In the genomic region with DNA sequence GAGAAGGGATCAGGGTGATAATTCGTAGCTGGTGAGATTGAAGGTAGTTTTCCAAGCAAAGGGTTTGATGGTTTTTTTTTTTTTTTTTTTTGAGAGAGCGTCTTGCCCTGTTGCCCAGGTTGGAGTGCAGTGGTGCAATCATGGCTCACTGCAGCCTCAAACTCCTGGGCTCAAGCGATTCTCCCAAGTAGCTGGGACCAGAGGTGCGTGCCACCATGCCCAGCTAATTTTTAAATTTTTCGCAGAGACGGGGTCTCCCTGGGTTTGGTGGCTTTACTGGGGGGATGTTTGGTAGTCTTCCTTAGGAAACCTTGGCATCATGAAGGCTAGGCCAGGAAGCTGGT, we compare ENCODE assay signal across 18 cellular contexts. TPM values are rescaled to one million over a fixed set of nuclear protein-coding genes. Genes with fewer than 3 reads are reported as not detected.
A peak's percentile ranks its signal among the peaks of the same experiment; 100 is the strongest.
DNase-seq lines count a peak whose midpoint lies in the region; ATAC-seq, FAIRE-seq and TF ChIP-seq lines count a peak whose summit lies in the region.
"Had no signal": no experiment of that assay in that cellular context is flagged by ENCODE, and none has a peak within 500 bp of the region (broad histone marks: within the 10 kb centered on the region; RNA-seq: fewer than 3 reads in every experiment).

No MANE protein-coding gene starts in this region.

- no peak for TF ChIP-seq RAD21 in A549 (conservative IDR thresholded peaks at IDR 0.05 in 1 of 2, IDR thresholded peaks at IDR 0.05 in 1 of 2)

- no peak for DNase-seq in A549 (ENCODE audit: low read depth in 1 of 2, low spot score in 1 of 2)
- no peak for DNase-seq in DND-41
- no peak for DNase-seq in Panc1 (ENCODE audit: low read depth, low spot score)
- no peak for DNase-seq in glutamatergic neuron
- DNase-seq in erythroblast (lab: John Stamatoyannopoulos, UW) = no peak
- DNase-seq in 8988T = no peak
- DNase-seq: DMS79, GOT3, NCI-H1417 treated with DMSO at 0.1 percent for 48 hours, NCI-H2029, NCI-H2171, NCI-H446 treated with DMSO at 0.1 percent for 48 hours had no signal

- no peak; the same call in 2 of the 3 replicates for TF ChIP-seq CTCF in A549 (IDR thresholded peaks at IDR 0.05)
- no peak for TF ChIP-seq CTCF in DND-41 (IDR thresholded peaks at IDR 0.05; ENCODE audit: borderline replicate concordance, extremely low read depth, low read length, poor library complexity, severe bottlenecking)
- peak; percentile 60; the same call in 1 of the 2 replicates for TF ChIP-seq CTCF in Panc1 (IDR thresholded peaks at IDR 0.05)
- peak; percentile 18 for TF ChIP-seq CTCF in glutamatergic neuron (IDR thresholded peaks at IDR 0.05; ENCODE audit: partially characterized antibody, unreplicated experiment)

- H3K27me3 Mint-ChIP-seq in glutamatergic neuron (ENCODE audit: unreplicated experiment) = no peaks in the 10 kb centered on the region

- peaks cover 8% of the 10 kb centered on the region for H3K9me3 Mint-ChIP-seq in glutamatergic neuron (ENCODE audit: unreplicated experiment)
- H3K9me3 Mint-ChIP-seq: CD8-positive, alpha-beta T cell had no signal

- in situ Hi-C loops in Panc1 (cut with HindIII; ENCODE audit: low pct_unique_long_range_greater_than_20kb, low sequenced_read_pairs) = no loop called here

- H3K9me3 ChIP-seq in A549 (peaks cover 26% of the 10 kb centered on the region), DND-41 (ENCODE audit: insufficient read depth, low read length, severe bottlenecking) (no peaks in the 10 kb centered on the region), Panc1 (ENCODE audit: control insufficient read depth, insufficient read depth, low read depth, low read length) (peaks cover 5% of the 10 kb centered on the region; the same call in 1 of the 2 replicates)

- H3K27me3 ChIP-seq in DND-41 (ENCODE audit: insufficient read depth, low read length, poor library complexity) (no peaks in the 10 kb centered on the region), Panc1 (ENCODE audit: control insufficient read depth, insufficient read depth, low read length) (no peaks in the 10 kb centered on the region)

- no peak overlapping the region for H3K4me3 Mint-ChIP-seq in glutamatergic neuron (ENCODE audit: unreplicated experiment)
- H3K4me3 Mint-ChIP-seq: CD8-positive, alpha-beta T cell; T-cell had no signal

- CTCF ChIA-PET in A549 (lab: Yijun Ruan, JAX) (interaction anchor here (0.6 to 3.9 kb wide), 39 partner anchors 9 to 483 kb away, joined by 3 to 46 read pairs (median 4); a partner anchor contains a TSS), Panc1 (lab: Charles Lee) (interaction anchor here (0.6 to 1.3 kb wide), 4 partner anchors 8 to 109 kb away, joined by 3 to 9 read pairs (median 3); no protein-coding TSS in a partner anchor)

- peaks cover 4% of the 10 kb centered on the region for H3K4me1 Mint-ChIP-seq in glutamatergic neuron (ENCODE audit: low read depth, unreplicated experiment)

- peaks cover 12% of the 10 kb centered on the region for H3K4me1 ChIP-seq in A549
- H3K4me1 ChIP-seq in DND-41 (ENCODE audit: insufficient read depth, low read length) = no peaks in the 10 kb centered on the region
- H3K4me1 ChIP-seq in Panc1 (ENCODE audit: control insufficient read depth, insufficient read depth, low read length) = no peaks in the 10 kb centered on the region

- no peak overlapping the region for H3K27ac Mint-ChIP-seq in glutamatergic neuron (ENCODE audit: unreplicated experiment)
- H3K27ac Mint-ChIP-seq: CD8-positive, alpha-beta T cell; T-cell had no signal

- H3K4me3 ChIP-seq in A549 (no peak overlapping the region), DND-41 (ENCODE audit: low read depth in 1 of 2, low read length in 2 of 2) (no peak overlapping the region), Panc1 (ENCODE audit: low read depth in 2 of 2, low read length in 2 of 2) (no peak overlapping the region)

- TF ChIP-seq EP300 in A549 (IDR thresholded peaks at IDR 0.05) = no peak

- no TSS peak for BruUV-seq in Panc1 (replicated peaks; lab: Mats Ljungman, UMichigan)

- peak overlapping the region; percentile 31; the same call in 2 of the 3 replicates for H3K4me2 ChIP-seq in A549
- no peak overlapping the region for H3K4me2 ChIP-seq in DND-41 (ENCODE audit: insufficient read depth, low read length)

- H3K36me3 Mint-ChIP-seq in glutamatergic neuron (ENCODE audit: unreplicated experiment) = peaks cover 13% of the 10 kb centered on the region
- H3K36me3 Mint-ChIP-seq: CD8-positive, alpha-beta T cell; T-cell had no signal

- no peak overlapping the region for H3K9ac ChIP-seq in DND-41 (ENCODE audit: low read depth, low read length)

- H3K79me2 ChIP-seq in DND-41 (ENCODE audit: insufficient read depth, low read length) = no peaks in the 10 kb centered on the region

- TF ChIP-seq POLR2A in A549 (IDR thresholded peaks at IDR 0.05; ENCODE audit: low read length) (no peak), erythroblast (IDR thresholded peaks at IDR 0.05; ENCODE audit: low read length) (no peak)

- H4K20me1 ChIP-seq in DND-41 (ENCODE audit: insufficient read depth, low read length) = no peaks in the 10 kb centered on the region

- no peak overlapping the region for H2AFZ ChIP-seq in DND-41 (ENCODE audit: low read depth, low read length)

- peak in 1 of 2 experiments; percentile 44; a peak in 3 of 6 replicates for ATAC-seq in A549
- peak; percentile 19; the same call in 1 of the 3 replicates for ATAC-seq in DND-41 (ENCODE audit: insufficient read depth, low read depth)
- ATAC-seq in Panc1 = no peak
- no peak for ATAC-seq in HG03135 (IDR thresholded peaks at IDR 0.05; ENCODE audit: unreplicated experiment)
- no peak for ATAC-seq in HG02973 (IDR thresholded peaks at IDR 0.05; ENCODE audit: unreplicated experiment)
- ATAC-seq: CD8-positive, alpha-beta T cell had no signal

- POLR2A ChIA-PET in A549 (lab: Yijun Ruan, JAX) (no interaction called here), Panc1 (lab: Charles Lee) (interaction anchor here (0.5 kb wide), 1 partner anchor 214 kb away, joined by 4 read pairs; no protein-coding TSS in a partner anchor)

- intact Hi-C loops in Panc1 (cut with micrococcal nuclease; ENCODE audit: unreplicated experiment) = no loop called here

- 41% methylated on average over 6 of the region's 6 CpGs for WGBS in A549 (ENCODE audit: missing lambda C conversion rate)

- no peak overlapping the region for H3K27ac ChIP-seq in A549
- H3K27ac ChIP-seq in DND-41 (ENCODE audit: low read length) = no peak overlapping the region
- H3K27ac ChIP-seq in Panc1 (ENCODE audit: low read length) = no peak overlapping the region

- H3K36me3 ChIP-seq in DND-41 (ENCODE audit: insufficient read depth, low read length) (no peaks in the 10 kb centered on the region), Panc1 (ENCODE audit: control insufficient read depth, insufficient read depth, low read length) (no peaks in the 10 kb centered on the region)

- no peak for FAIRE-seq in A549 (lab: Jason Lieb, UNC)
- FAIRE-seq: G401.6, GM12891 had no signal

TF ChIP-seq in A549, 52 proteins besides CTCF, POLR2A, EP300 and RAD21:
- TF ChIP-seq, protein P1, sequence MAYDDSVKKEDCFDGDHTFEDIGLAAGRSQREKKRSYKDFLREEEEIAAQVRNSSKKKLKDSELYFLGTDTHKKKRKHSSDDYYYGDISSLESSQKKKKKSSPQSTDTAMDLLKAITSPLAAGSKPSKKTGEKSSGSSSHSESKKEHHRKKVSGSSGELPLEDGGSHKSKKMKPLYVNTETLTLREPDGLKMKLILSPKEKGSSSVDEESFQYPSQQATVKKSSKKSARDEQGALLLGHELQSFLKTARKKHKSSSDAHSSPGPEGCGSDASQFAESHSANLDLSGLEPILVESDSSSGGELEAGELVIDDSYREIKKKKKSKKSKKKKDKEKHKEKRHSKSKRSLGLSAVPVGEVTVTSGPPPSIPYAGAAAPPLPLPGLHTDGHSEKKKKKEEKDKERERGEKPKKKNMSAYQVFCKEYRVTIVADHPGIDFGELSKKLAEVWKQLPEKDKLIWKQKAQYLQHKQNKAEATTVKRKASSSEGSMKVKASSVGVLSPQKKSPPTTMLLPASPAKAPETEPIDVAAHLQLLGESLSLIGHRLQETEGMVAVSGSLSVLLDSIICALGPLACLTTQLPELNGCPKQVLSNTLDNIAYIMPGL (CRISPR knock-in tag; IDR thresholded peaks at IDR 0.05; ENCODE audit: borderline replicate concordance) = no peak
- TF ChIP-seq HOXB13 (CRISPR knock-in tag; IDR thresholded peaks at IDR 0.05; ENCODE audit: low read depth) (no peak), SREBF2 (IDR thresholded peaks at IDR 0.05) (no peak), CHD2 (IDR thresholded peaks at IDR 0.05; ENCODE audit: low read length, partially characterized antibody) (no peak), CBX8 (IDR thresholded peaks at IDR 0.05) (no peak), TP53 (CRISPR knock-in tag; IDR thresholded peaks at IDR 0.05) (no peak), JUNB (IDR thresholded peaks at IDR 0.05) (no peak)
- TF ChIP-seq, protein P2, sequence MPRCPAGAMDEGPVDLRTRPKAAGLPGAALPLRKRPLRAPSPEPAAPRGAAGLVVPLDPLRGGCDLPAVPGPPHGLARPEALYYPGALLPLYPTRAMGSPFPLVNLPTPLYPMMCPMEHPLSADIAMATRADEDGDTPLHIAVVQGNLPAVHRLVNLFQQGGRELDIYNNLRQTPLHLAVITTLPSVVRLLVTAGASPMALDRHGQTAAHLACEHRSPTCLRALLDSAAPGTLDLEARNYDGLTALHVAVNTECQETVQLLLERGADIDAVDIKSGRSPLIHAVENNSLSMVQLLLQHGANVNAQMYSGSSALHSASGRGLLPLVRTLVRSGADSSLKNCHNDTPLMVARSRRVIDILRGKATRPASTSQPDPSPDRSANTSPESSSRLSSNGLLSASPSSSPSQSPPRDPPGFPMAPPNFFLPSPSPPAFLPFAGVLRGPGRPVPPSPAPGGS (IDR thresholded peaks at IDR 0.05) = no peak
- TF ChIP-seq, protein P3, sequence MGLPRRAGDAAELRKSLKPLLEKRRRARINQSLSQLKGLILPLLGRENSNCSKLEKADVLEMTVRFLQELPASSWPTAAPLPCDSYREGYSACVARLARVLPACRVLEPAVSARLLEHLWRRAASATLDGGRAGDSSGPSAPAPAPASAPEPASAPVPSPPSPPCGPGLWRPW (IDR thresholded peaks at IDR 0.05) = no peak
TF ChIP-seq in A549: peak in this region for 0.

RNA-seq across cellular contexts. Expression of a gene that starts 56.5 kb away (rescaled TPM):
- polyA plus RNA-seq in A549 (2011; rRNA removed) (67.4 and 111 TPM in 2 replicates), A549 (2017; fragmentation: RNase III; extraction: RNeasy Plus Mini Kit Qiagen cat#74134 plus additional on column Dnase treatment) (118 to 139 TPM (median 131 TPM) in 3 replicates)
- polyA plus RNA-seq in A549 (2012; cell fraction: cytosol; rRNA removed) = 143 and 175 TPM in 2 replicates
- 251 and 331 TPM in 2 replicates for polyA plus RNA-seq in A549 (2012; cell fraction: nucleus; rRNA removed)
- 35.4 and 69.5 TPM in 2 replicates for polyA minus RNA-seq in A549 (2011; rRNA and poly(A)+ RNA removed)
- total RNA-seq in Panc1 (2021; ENCODE audit: unreplicated experiment) (33.8 TPM), glutamatergic neuron (ENCODE audit: unreplicated experiment) (14.8 TPM)
- polyA plus RNA-seq in Panc1 (2012; ENCODE audit: insufficient read length) = 27.6 TPM

Comparison
In these comparisons a context has a peak if more than half of its experiments do, and no peak if none do; other contexts are left out.
1. CTCF ChIP-seq: peak in Panc1 (single experiment) and glutamatergic neuron (single experiment); none in A549 (single experiment) and DND-41 (single experiment).